In the genomic region with DNA sequence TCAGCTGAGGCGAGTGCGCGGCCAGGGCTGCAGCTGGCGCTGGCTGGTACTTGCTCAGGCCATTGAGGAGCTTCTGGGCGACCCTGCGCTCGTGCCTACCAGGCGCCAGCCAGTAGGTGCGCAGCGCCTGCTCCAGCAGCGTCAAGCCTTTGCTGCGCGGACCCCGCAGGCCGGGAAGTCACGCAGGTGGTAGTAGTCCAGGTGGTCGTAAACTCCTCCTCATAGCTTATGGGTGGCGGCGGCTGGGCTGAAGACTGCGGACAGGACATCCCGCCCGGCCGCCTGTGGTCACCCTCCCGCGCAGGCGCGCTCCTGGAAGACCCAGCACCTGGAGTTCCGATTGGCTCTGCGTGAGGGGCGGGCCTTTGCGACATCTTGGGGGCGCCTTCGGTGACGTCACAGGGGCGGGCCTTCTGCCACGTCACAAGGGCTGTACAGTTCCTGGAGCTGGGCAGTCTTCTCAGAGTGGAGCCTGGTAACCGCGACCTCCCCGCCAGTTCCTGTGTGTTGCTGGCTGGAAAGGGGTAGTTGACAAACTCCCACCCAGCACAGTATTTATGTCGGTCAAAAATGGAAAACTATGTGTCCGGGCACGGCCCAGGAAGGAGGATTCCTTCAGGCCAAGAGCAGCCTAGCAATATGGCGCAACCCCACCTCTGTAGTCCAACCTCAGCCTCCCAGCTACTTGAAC, we compare ENCODE assay signal across 8 cellular contexts.
DNase-seq lines count a peak whose midpoint lies in the region; ATAC-seq and TF ChIP-seq lines count a peak whose summit lies in the region.
"Not testable (repeated sequence)": the region's sequence is repeated elsewhere in the genome, so short reads cannot be mapped to it uniquely, and the experiment has no call there.

No MANE protein-coding gene starts in this region.

- not testable (repeated sequence) for H3K9me3 ChIP-seq in parathyroid adenoma (ENCODE audit: control insufficient read depth, low read length); tibial artery

- H3K27me3 Mint-ChIP-seq in activated naive CD8-positive, alpha-beta T cell treated with anti-CD3 and anti-CD28 coated beads, Interleukin-2, amount 10 ng/mL, durations not matched to agents 7 days and 5 days = not testable (repeated sequence)

- H3K36me3 ChIP-seq in parathyroid adenoma (ENCODE audit: control insufficient read depth, insufficient read depth, low read length); tibial artery: not testable (repeated sequence)

- peak overlapping the region; percentile 96 for H2AFZ ChIP-seq in parathyroid adenoma

- not testable (repeated sequence) for H3K36me3 Mint-ChIP-seq in activated naive CD8-positive, alpha-beta T cell treated with anti-CD3 and anti-CD28 coated beads, Interleukin-2, amount 10 ng/mL, durations not matched to agents 7 days and 5 days

- H3K79me2 ChIP-seq in parathyroid adenoma = not testable (repeated sequence)

- H3K27me3 ChIP-seq in parathyroid adenoma (ENCODE audit: control insufficient read depth, insufficient read depth, low read length); tibial artery: not testable (repeated sequence)

- POLR2A ChIA-PET in activated naive CD8-positive, alpha-beta T cell treated with anti-CD3 and anti-CD28 coated beads, Interleukin-2, amount 10 ng/mL, durations not matched to agents 7 days and 5 days (lab: Charles Lee) = interaction anchor here (0.7 to 1.1 kb wide), 2 partner anchors 211 to 643 kb away, joined by 3 read pairs; no protein-coding TSS in a partner anchor

- TF ChIP-seq CTCF in GM12873 (IDR thresholded peaks at IDR 0.05; ENCODE audit: insufficient read depth, low read depth, low read length, missing control alignments) = peak; percentile 29
- TF ChIP-seq CTCF in parathyroid adenoma (IDR thresholded peaks at IDR 0.05); tibial artery (IDR thresholded peaks at IDR 0.05): not testable (repeated sequence)

- H3K4me3 ChIP-seq in parathyroid adenoma (ENCODE audit: low read depth, low read length) (peak overlapping the region; percentile 74), tibial artery (peak overlapping the region; percentile 69 to 85)

- H3K4me2 ChIP-seq in parathyroid adenoma (ENCODE audit: low read length) = peak overlapping the region; percentile 68

- H3K27ac ChIP-seq in parathyroid adenoma (peak overlapping the region; percentile 89), tibial artery (peak overlapping the region; percentile 79 to 91)

- H3K27ac Mint-ChIP-seq in activated naive CD8-positive, alpha-beta T cell treated with anti-CD3 and anti-CD28 coated beads, Interleukin-2, amount 10 ng/mL, durations not matched to agents 7 days and 5 days = peak overlapping the region; percentile 93

- peak; percentile 98 for ATAC-seq in HG02678 (IDR thresholded peaks at IDR 0.05; ENCODE audit: unreplicated experiment)
- peak; percentile 97 for ATAC-seq in activated naive CD8-positive, alpha-beta T cell treated with anti-CD3 and anti-CD28 coated beads, Interleukin-2, amount 10 ng/mL, durations not matched to agents 7 days and 5 days (ENCODE audit: low read depth)
- peak; percentile 99 for ATAC-seq in Right ventricle myocardium inferior

- H3K4me1 Mint-ChIP-seq in activated naive CD8-positive, alpha-beta T cell treated with anti-CD3 and anti-CD28 coated beads, Interleukin-2, amount 10 ng/mL, durations not matched to agents 7 days and 5 days = not testable (repeated sequence)

- H3K9ac ChIP-seq in parathyroid adenoma = peak overlapping the region; percentile 1

- H3K9me3 Mint-ChIP-seq in activated naive CD8-positive, alpha-beta T cell treated with anti-CD3 and anti-CD28 coated beads, Interleukin-2, amount 10 ng/mL, durations not matched to agents 7 days and 5 days = not testable (repeated sequence)

- DNase-seq in NCI-H1105 treated with DMSO at 0.1 percent for 48 hours (lab: John Stamatoyannopoulos, UW) (peak; percentile 84), SKM-1 treated with dmso at 0.1 percent for 144 hours (lab: John Stamatoyannopoulos, UW; ENCODE audit: unreplicated experiment) (peak; percentile 76), Right ventricle myocardium inferior (ENCODE audit: missing footprints) (peak; percentile 98), tibial artery (peak; percentile 96 to 98)
- DNase-seq in activated naive CD8-positive, alpha-beta T cell treated with anti-CD3 and anti-CD28 coated beads, Interleukin-2, amount 10 ng/mL, durations not matched to agents 7 days and 5 days = peak; percentile 96

- intact Hi-C loops in Right ventricle myocardium inferior (cut with DNase I); tibial artery (cut with DNase I; ENCODE audit: low total_unique reads): not testable (repeated sequence)

- not testable (repeated sequence) for H3K4me1 ChIP-seq in parathyroid adenoma
- H3K4me1 ChIP-seq in tibial artery = peaks cover 0 to 14% (median 3%) of the 10 kb centered on the region in 4 donors

- peak overlapping the region; percentile 86 for H3K4me3 Mint-ChIP-seq in activated naive CD8-positive, alpha-beta T cell treated with anti-CD3 and anti-CD28 coated beads, Interleukin-2, amount 10 ng/mL, durations not matched to agents 7 days and 5 days

Comparison
In these comparisons a context has a peak if more than half of its experiments do, and no peak if none do; other contexts are left out.
1. Peak in every context shown above with its lines: DNase-seq, ATAC-seq, H3K4me3 ChIP-seq and H3K27ac ChIP-seq.